In the genomic region with DNA sequence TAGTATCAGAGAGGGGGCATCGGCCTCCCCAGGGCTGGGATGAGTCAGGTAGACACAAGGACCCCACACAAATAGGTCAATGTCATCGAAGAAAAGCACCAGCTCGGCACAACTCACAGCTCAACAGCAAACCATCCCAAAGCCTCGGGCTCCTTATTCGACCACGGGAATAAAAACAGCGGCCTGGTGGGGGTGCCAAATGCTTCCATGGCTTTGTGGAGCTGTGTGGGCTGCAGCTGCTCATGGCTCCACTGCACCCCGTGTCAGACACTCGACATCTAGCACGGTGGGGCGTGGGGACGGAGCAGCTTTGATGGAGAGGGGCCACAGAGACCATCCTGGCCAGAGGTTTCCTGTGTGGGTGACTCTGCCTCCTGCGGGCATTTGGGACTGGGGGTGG, we compare ENCODE assay signal across 18 cellular contexts.
"Had no signal": no experiment of that assay in that cellular context is flagged by ENCODE, and none has a peak within 500 bp of the region (broad histone marks: within the 10 kb centered on the region; RNA-seq: fewer than 3 reads in every experiment).

No MANE protein-coding gene starts in this region.

- H3K9me3 ChIP-seq: adrenal gland, esophagus squamous epithelium, left ventricle myocardium inferior, mucosa of descending colon had no signal

- H3K4me1 ChIP-seq: adrenal gland, esophagus squamous epithelium, left ventricle myocardium inferior had no signal

- H3K27ac Mint-ChIP-seq: activated CD4-positive, alpha-beta memory T cell treated with anti-CD3 and anti-CD28 coated beads, Interleukin-2, amount 10 ng/mL, durations not matched to agents 7 days and 5 days; activated CD4-positive, alpha-beta T cell treated with anti-CD3 and anti-CD28 coated beads for 36 hours; activated naive CD4-positive, alpha-beta T cell treated with anti-CD3 and anti-CD28 coated beads, Interleukin-2, amount 50 U/mL, for 24 hours; memory B cell; naive thymus-derived CD4-positive, alpha-beta T cell; stimulated activated memory B cell treated with anti-CD40 and anti-IgM and Interleukin-4, amounts not matched to agents 10 μg/mL and 1 μg/mL and 100 μg/mL, for 72 hours had no signal

- H3K4me1 Mint-ChIP-seq: activated CD4-positive, alpha-beta memory T cell treated with anti-CD3 and anti-CD28 coated beads, Interleukin-2, amount 10 ng/mL, durations not matched to agents 7 days and 5 days; activated CD4-positive, alpha-beta T cell treated with anti-CD3 and anti-CD28 coated beads for 36 hours; activated naive CD4-positive, alpha-beta T cell treated with anti-CD3 and anti-CD28 coated beads, Interleukin-2, amount 50 U/mL, for 24 hours; memory B cell; naive thymus-derived CD4-positive, alpha-beta T cell; stimulated activated memory B cell treated with anti-CD40 and anti-IgM and Interleukin-4, amounts not matched to agents 10 μg/mL and 1 μg/mL and 100 μg/mL, for 72 hours had no signal

- H3K36me3 ChIP-seq: adrenal gland, cardiac muscle cell, esophagus squamous epithelium, left ventricle myocardium inferior had no signal

- H3K27ac ChIP-seq: adrenal gland, cardiac muscle cell, esophagus squamous epithelium, left ventricle myocardium inferior had no signal

- H3K4me3 Mint-ChIP-seq: activated CD4-positive, alpha-beta memory T cell treated with anti-CD3 and anti-CD28 coated beads, Interleukin-2, amount 10 ng/mL, durations not matched to agents 7 days and 5 days; activated CD4-positive, alpha-beta T cell treated with anti-CD3 and anti-CD28 coated beads for 36 hours; activated naive CD4-positive, alpha-beta T cell treated with anti-CD3 and anti-CD28 coated beads, Interleukin-2, amount 50 U/mL, for 24 hours; memory B cell; naive thymus-derived CD4-positive, alpha-beta T cell; stimulated activated memory B cell treated with anti-CD40 and anti-IgM and Interleukin-4, amounts not matched to agents 10 μg/mL and 1 μg/mL and 100 μg/mL, for 72 hours had no signal

- H3K4me3 ChIP-seq: adrenal gland, cardiac muscle cell, esophagus squamous epithelium, left ventricle myocardium inferior, mucosa of descending colon had no signal

- H3K27me3 Mint-ChIP-seq: activated CD4-positive, alpha-beta memory T cell treated with anti-CD3 and anti-CD28 coated beads, Interleukin-2, amount 10 ng/mL, durations not matched to agents 7 days and 5 days; stimulated activated memory B cell treated with anti-CD40 and anti-IgM and Interleukin-4, amounts not matched to agents 10 μg/mL and 1 μg/mL and 100 μg/mL, for 72 hours had no signal

- H3K9me3 Mint-ChIP-seq: activated naive CD4-positive, alpha-beta T cell treated with anti-CD3 and anti-CD28 coated beads, Interleukin-2, amount 50 U/mL, for 24 hours had no signal

- FAIRE-seq: colon, kidney had no signal

- H3K36me3 Mint-ChIP-seq: activated naive CD4-positive, alpha-beta T cell treated with anti-CD3 and anti-CD28 coated beads, Interleukin-2, amount 50 U/mL, for 24 hours; memory B cell; naive thymus-derived CD4-positive, alpha-beta T cell; stimulated activated memory B cell treated with anti-CD40 and anti-IgM and Interleukin-4, amounts not matched to agents 10 μg/mL and 1 μg/mL and 100 μg/mL, for 72 hours had no signal

- DNase-seq: activated CD4-positive, alpha-beta memory T cell treated with anti-CD3 and anti-CD28 coated beads, Interleukin-2, amount 10 ng/mL, durations not matched to agents 7 days and 5 days; activated CD4-positive, alpha-beta T cell treated with anti-CD3 and anti-CD28 coated beads for 36 hours; activated effector memory CD4-positive, alpha-beta T cell treated with anti-CD3 and anti-CD28 coated beads, Interleukin-2, amount 50 U/mL, for 16 hours; activated T-cell treated with anti-CD3 and anti-CD28 coated beads, Interleukin-2, amount 50 U/mL, for 48 hours; esophagus squamous epithelium; hippocampal formation; kidney; left ventricle myocardium inferior; mucosa of descending colon; naive thymus-derived CD4-positive, alpha-beta T cell; occipital lobe; stimulated activated CD4-positive, alpha-beta T cell treated with anti-CD3 and anti-CD28 coated beads, Interleukin-2, amount 100 ng/mL, for 48 hours had no signal
